ENCODE assay signal across 33 cellular contexts in genomic region chr5:21219966-21220365, GRCh38.
"Had no signal": no experiment of that assay in that cellular context is flagged by ENCODE, and none has a peak within 500 bp of the region (broad histone marks: within the 10 kb centered on the region; RNA-seq: fewer than 3 reads in every experiment).

No MANE protein-coding gene starts in this region.

- DNase-seq: activated CD4-positive, alpha-beta T cell treated with anti-CD3 and anti-CD28 coated beads for 4 hours; activated CD4-positive, alpha-beta T cell treated with anti-CD3 and anti-CD28 coated beads, Interleukin-2, amount 50 U/mL, for 4 hours; activated effector memory CD4-positive, alpha-beta T cell treated with anti-CD3 and anti-CD28 coated beads, Interleukin-2, amount 50 U/mL, for 16 hours; activated naive CD4-positive, alpha-beta T cell treated with anti-CD3 and anti-CD28 coated beads for 36 hours; activated naive CD8-positive, alpha-beta T cell treated with anti-CD3 and anti-CD28 coated beads for 36 hours; activated T-cell treated with anti-CD3 and anti-CD28 coated beads, Interleukin-2, amount 50 U/mL, for 1 hour; adrenal gland; effector memory CD8-positive, alpha-beta T cell; foreskin fibroblast; heart left ventricle; kidney glomerular epithelial cell; ovary; retina; stimulated activated CD4-positive, alpha-beta T cell treated with anti-CD3 and anti-CD28 coated beads, Interleukin-12 subunit alpha, Interleukin-12 subunit beta, amount 100 ng/mL, for 4 hours; stimulated activated CD4-positive, alpha-beta T cell treated with anti-CD3 and anti-CD28 coated beads, Interleukin-4, amount 100 ng/mL, for 24 hours; trophoblast cell; uterus had no signal

- H3K36me3 ChIP-seq: adrenal gland, ascending aorta, heart left ventricle, ovary, thoracic aorta, uterus had no signal

- H3K4me1 Mint-ChIP-seq: activated naive CD8-positive, alpha-beta T cell treated with anti-CD3 and anti-CD28 coated beads for 36 hours; nephron; stimulated activated effector memory CD8-positive, alpha-beta T cell treated with anti-CD3 and anti-CD28 coated beads, Interleukin-12 subunit alpha, Interleukin-12 subunit beta, amount 100 ng/mL, for 72 hours had no signal

- H3K4me1 ChIP-seq: adrenal gland, ascending aorta, heart left ventricle, uterus had no signal

- H3K27me3 Mint-ChIP-seq: activated naive CD8-positive, alpha-beta T cell treated with anti-CD3 and anti-CD28 coated beads for 36 hours; brain; effector memory CD8-positive, alpha-beta T cell; progenitor cell of endocrine pancreas; stimulated activated naive CD8-positive, alpha-beta T cell treated with anti-CD3 and anti-CD28 coated beads, Interleukin-15, Interleukin-2, amounts not matched to agents 100 ng/mL and 50 ng/mL, for 24 hours had no signal

- H3K27ac ChIP-seq: adrenal gland, ascending aorta, coronary artery, heart left ventricle, ovary, skin epidermis, thoracic aorta, uterus, VCaP had no signal

- H3K9me3 ChIP-seq: adrenal gland, ascending aorta, ovary, thoracic aorta, uterus had no signal

- H3K27ac Mint-ChIP-seq: activated naive CD4-positive, alpha-beta T cell treated with anti-CD3 and anti-CD28 coated beads for 36 hours; activated naive CD8-positive, alpha-beta T cell treated with anti-CD3 and anti-CD28 coated beads for 36 hours; activated T-helper 1 cell treated with anti-CD3 and anti-CD28 coated beads, Interleukin-12 subunit alpha, Interleukin-12 subunit beta, Interleukin-2, Interleukin-4 antibody, amounts not matched to agents 30 ng/mL and 10 ng/mL and 1 ng/mL, durations not matched to agents 14 hours and 24 hours and 36 hours; effector memory CD8-positive, alpha-beta T cell; nephron; progenitor cell of endocrine pancreas; stimulated activated effector memory CD8-positive, alpha-beta T cell treated with anti-CD3 and anti-CD28 coated beads, Interleukin-12 subunit alpha, Interleukin-12 subunit beta, amount 100 ng/mL, for 72 hours; stimulated activated naive CD8-positive, alpha-beta T cell treated with anti-CD3 and anti-CD28 coated beads, Interleukin-15, Interleukin-2, amounts not matched to agents 100 ng/mL and 50 ng/mL, for 24 hours; T-helper 2 cell treated with Interferon-gamma antibody and Interleukin-4, amounts not matched to agents 5 μg/mL and 100 μg/mL, for 36 hours had no signal

- H3K36me3 Mint-ChIP-seq: activated naive CD8-positive, alpha-beta T cell treated with anti-CD3 and anti-CD28 coated beads for 36 hours; brain; stimulated activated effector memory CD8-positive, alpha-beta T cell treated with anti-CD3 and anti-CD28 coated beads, Interleukin-12 subunit alpha, Interleukin-12 subunit beta, amount 100 ng/mL, for 72 hours had no signal

- H3K9me3 Mint-ChIP-seq: nephron had no signal

- H3K27me3 ChIP-seq: adrenal gland, ascending aorta, heart left ventricle, ovary, uterus had no signal

- H3K4me3 Mint-ChIP-seq: activated naive CD4-positive, alpha-beta T cell treated with anti-CD3 and anti-CD28 coated beads for 36 hours; activated naive CD8-positive, alpha-beta T cell treated with anti-CD3 and anti-CD28 coated beads for 36 hours; activated T-helper 1 cell treated with anti-CD3 and anti-CD28 coated beads, Interleukin-12 subunit alpha, Interleukin-12 subunit beta, Interleukin-2, Interleukin-4 antibody, amounts not matched to agents 30 ng/mL and 10 ng/mL and 1 ng/mL, durations not matched to agents 14 hours and 24 hours and 36 hours; brain; effector memory CD8-positive, alpha-beta T cell; nephron; stimulated activated effector memory CD8-positive, alpha-beta T cell treated with anti-CD3 and anti-CD28 coated beads, Interleukin-12 subunit alpha, Interleukin-12 subunit beta, amount 100 ng/mL, for 72 hours; stimulated activated naive CD8-positive, alpha-beta T cell treated with anti-CD3 and anti-CD28 coated beads, Interleukin-15, Interleukin-2, amounts not matched to agents 100 ng/mL and 50 ng/mL, for 24 hours; T-helper 2 cell treated with Interferon-gamma antibody and Interleukin-4, amounts not matched to agents 5 μg/mL and 100 μg/mL, for 36 hours had no signal

- H3K4me3 ChIP-seq: adrenal gland, ascending aorta, coronary artery, heart left ventricle, lung, ovary, skin epidermis, thoracic aorta, uterus had no signal

- ATAC-seq: effector memory CD8-positive, alpha-beta T cell; esophagus mucosa; heart left ventricle; left lobe of liver; sciatic nerve; stimulated activated effector memory CD8-positive, alpha-beta T cell treated with anti-CD3 and anti-CD28 coated beads, Interleukin-12 subunit alpha, Interleukin-12 subunit beta, amount 100 ng/mL, for 72 hours had no signal
